9 cellular contexts compared by ENCODE assay signal in the genomic region with DNA sequence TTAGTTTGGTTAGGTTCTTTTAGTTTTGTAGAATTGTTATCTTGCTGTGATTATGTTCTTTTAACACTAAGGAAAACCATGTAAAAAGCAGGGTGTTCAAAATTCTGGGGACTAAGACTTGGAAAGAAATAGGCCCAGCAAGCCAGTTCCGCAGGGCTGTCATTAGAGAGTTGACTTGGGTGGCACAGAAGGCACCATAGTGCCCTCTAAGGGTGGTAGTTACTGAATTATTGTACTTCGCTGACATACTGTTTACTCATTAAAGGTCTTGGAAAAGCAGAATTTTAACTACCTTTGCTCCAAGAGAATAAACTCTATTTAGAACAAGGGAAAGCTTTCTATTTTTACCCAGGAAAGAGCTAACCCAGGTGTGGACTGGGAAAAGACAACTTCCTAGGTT.
A peak's percentile ranks its signal among the peaks of the same experiment; 100 is the strongest.
DNase-seq lines count a peak whose midpoint lies in the region; ATAC-seq and TF ChIP-seq lines count a peak whose summit lies in the region.
"Had no signal": no experiment of that assay in that cellular context is flagged by ENCODE, and none has a peak within 500 bp of the region (broad histone marks: within the 10 kb centered on the region; RNA-seq: fewer than 3 reads in every experiment).

No MANE protein-coding gene starts in this region.

- no peak overlapping the region for H3K27ac Mint-ChIP-seq in nephron

- H3K27me3 ChIP-seq in dorsolateral prefrontal cortex = peaks cover 0 to 4% (median 0%) of the 10 kb centered on the region in 45 donors

- no peaks in the 10 kb centered on the region for H3K9me3 Mint-ChIP-seq in nephron

- DNase-seq in AG20443 (ENCODE audit: low spot score) (peak; percentile 30), NCI-H1436 (lab: John Stamatoyannopoulos, UW) (peak; percentile 21), dorsolateral prefrontal cortex (no peak), ureter (ENCODE audit: low spot score) (no peak), NCI-H526 treated with DMSO at 0.1 percent for 48 hours (lab: John Stamatoyannopoulos, UW) (no peak), cortex of kidney (lab: John Stamatoyannopoulos, UW) (no peak)

- no peak overlapping the region for H3K27ac ChIP-seq in dorsolateral prefrontal cortex
- H3K27ac ChIP-seq: HL-60 had no signal

- H3K36me3 Mint-ChIP-seq in nephron (ENCODE audit: low read depth) = no peaks in the 10 kb centered on the region

- peak; percentile 63 for ATAC-seq in GM18519 (IDR thresholded peaks at IDR 0.05; ENCODE audit: low FRiP score, unreplicated experiment)

- H3K4me3 Mint-ChIP-seq in nephron = no peak overlapping the region

- TF ChIP-seq CTCF in dorsolateral prefrontal cortex (IDR thresholded peaks at IDR 0.05 in 54 of 56, conservative IDR thresholded peaks at IDR 0.05 in 2 of 56; ENCODE audit: low read depth in 1 of 56, partially characterized antibody in 56 of 56) (peak in 55 of 56 donors; percentile 16 to 80 (median 53)), nephron (IDR thresholded peaks at IDR 0.05; ENCODE audit: unreplicated experiment in 3 of 3) (peak in 2 of 3 experiments; percentile 13 to 24)

- intact Hi-C loops in dorsolateral prefrontal cortex (cut with DNase I) = loop anchor here (5.0 kb wide), 2 partner anchors 88 to 208 kb away; a partner anchor contains a TSS

- no peak overlapping the region for H3K4me3 ChIP-seq in dorsolateral prefrontal cortex

- peaks cover 10% of the 10 kb centered on the region for H3K4me1 Mint-ChIP-seq in nephron

- peaks cover 34% of the 10 kb centered on the region for H3K27me3 Mint-ChIP-seq in nephron (ENCODE audit: low read depth)

Comparison
In these comparisons a context has a peak if more than half of its experiments do, and no peak if none do; other contexts are left out.
1. DNase-seq: peak in AG20443 (single experiment) and NCI-H1436 (single experiment); none in dorsolateral prefrontal cortex (0 of 10), ureter (single experiment), NCI-H526 treated with DMSO at 0.1 percent for 48 hours (single experiment) and cortex of kidney (single experiment).